Comparison of ENCODE assay signal across 20 cellular contexts in genomic region chr2:60302377-60303126, GRCh38.
"Had no signal": no experiment of that assay in that cellular context is flagged by ENCODE, and none has a peak within 500 bp of the region (broad histone marks: within the 10 kb centered on the region; RNA-seq: fewer than 3 reads in every experiment).

No MANE protein-coding gene starts in this region.

- H3K9me3 Mint-ChIP-seq: activated naive CD8-positive, alpha-beta T cell treated with anti-CD3 and anti-CD28 coated beads, Interleukin-2, amount 50 U/mL, for 24 hours; activated T-helper 17 cell treated with anti-CD3 and anti-CD28 coated beads, Interleukin-2, amount 50 U/mL, for 72 hours; natural killer cell treated with Interleukin-12 subunit alpha and Interleukin-12 subunit beta and Interleukin-15 and Interleukin-18, amount 100 ng/mL, for 72 hours had no signal

- H3K9me3 ChIP-seq: gastrocnemius medialis, suprapubic skin had no signal

- DNase-seq: activated CD4-positive, alpha-beta T cell treated with anti-CD3 and anti-CD28 coated beads for 1 hour; activated CD4-positive, alpha-beta T cell treated with anti-CD3 and anti-CD28 coated beads, Interleukin-2, amount 50 U/mL, for 48 hours; activated naive CD4-positive, alpha-beta T cell treated with Interleukin-2 at 50 U/mL for 16 hours; activated naive CD8-positive, alpha-beta T cell treated with anti-CD3 and anti-CD28 coated beads, Interleukin-2, amount 50 U/mL, for 24 hours; aorta; cerebellar nuclear complex; effector CD8-positive, alpha-beta T cell; gastrocnemius medialis; left ventricle myocardium superior; mesenchymal stem cell; nucleus accumbens; posterior cingulate gyrus; retina; stimulated activated CD4-positive, alpha-beta T cell treated with anti-CD3 and anti-CD28 coated beads, Interleukin-2, amount 100 ng/mL, for 48 hours; stimulated activated naive CD8-positive, alpha-beta T cell treated with anti-CD3 and anti-CD28 coated beads, Interleukin-15, Interleukin-2, amounts not matched to agents 100 U/mL and 50 U/mL, for 24 hours; T-helper 9 cell had no signal

- H3K36me3 ChIP-seq: gastrocnemius medialis, suprapubic skin had no signal

- H3K4me3 ChIP-seq: gastrocnemius medialis, suprapubic skin had no signal

- H3K36me3 Mint-ChIP-seq: natural killer cell treated with Interleukin-12 subunit alpha and Interleukin-12 subunit beta and Interleukin-15 and Interleukin-18, amount 100 ng/mL, for 72 hours; type B pancreatic cell had no signal

- H3K4me1 ChIP-seq: gastrocnemius medialis had no signal

- H3K4me1 Mint-ChIP-seq: activated naive CD8-positive, alpha-beta T cell treated with anti-CD3 and anti-CD28 coated beads, Interleukin-2, amount 50 U/mL, for 24 hours; activated T-helper 17 cell treated with anti-CD3 and anti-CD28 coated beads, Interleukin-2, amount 50 U/mL, for 72 hours had no signal

- H3K4me3 Mint-ChIP-seq: activated naive CD8-positive, alpha-beta T cell treated with anti-CD3 and anti-CD28 coated beads, Interleukin-2, amount 50 U/mL, for 24 hours; activated T-helper 17 cell treated with anti-CD3 and anti-CD28 coated beads, Interleukin-2, amount 50 U/mL, for 72 hours; natural killer cell treated with Interleukin-12 subunit alpha and Interleukin-12 subunit beta and Interleukin-15 and Interleukin-18, amount 100 ng/mL, for 72 hours; type B pancreatic cell had no signal

- H3K27ac Mint-ChIP-seq: activated naive CD8-positive, alpha-beta T cell treated with anti-CD3 and anti-CD28 coated beads, Interleukin-2, amount 50 U/mL, for 24 hours; activated T-helper 17 cell treated with anti-CD3 and anti-CD28 coated beads, Interleukin-2, amount 50 U/mL, for 72 hours; natural killer cell treated with Interleukin-12 subunit alpha and Interleukin-12 subunit beta and Interleukin-15 and Interleukin-18, amount 100 ng/mL, for 72 hours; type B pancreatic cell had no signal

- H3K27ac ChIP-seq: gastrocnemius medialis, suprapubic skin had no signal

- ATAC-seq: activated naive CD8-positive, alpha-beta T cell treated with anti-CD3 and anti-CD28 coated beads, Interleukin-2, amount 50 U/mL, for 24 hours; activated T-helper 17 cell treated with anti-CD3 and anti-CD28 coated beads, Interleukin-2, amount 50 U/mL, for 72 hours; gastrocnemius medialis; left ventricle myocardium superior; natural killer cell treated with Interleukin-12 subunit alpha and Interleukin-12 subunit beta and Interleukin-15 and Interleukin-18, amount 100 ng/mL, for 72 hours; stimulated activated naive CD8-positive, alpha-beta T cell treated with anti-CD3 and anti-CD28 coated beads, Interleukin-15, Interleukin-2, amounts not matched to agents 100 U/mL and 50 U/mL, for 24 hours had no signal

- H3K27me3 Mint-ChIP-seq: activated naive CD8-positive, alpha-beta T cell treated with anti-CD3 and anti-CD28 coated beads, Interleukin-2, amount 50 U/mL, for 24 hours; activated T-helper 17 cell treated with anti-CD3 and anti-CD28 coated beads, Interleukin-2, amount 50 U/mL, for 72 hours; type B pancreatic cell had no signal
